Comparison of ENCODE assay signal across 1 cellular context in the genomic region with DNA sequence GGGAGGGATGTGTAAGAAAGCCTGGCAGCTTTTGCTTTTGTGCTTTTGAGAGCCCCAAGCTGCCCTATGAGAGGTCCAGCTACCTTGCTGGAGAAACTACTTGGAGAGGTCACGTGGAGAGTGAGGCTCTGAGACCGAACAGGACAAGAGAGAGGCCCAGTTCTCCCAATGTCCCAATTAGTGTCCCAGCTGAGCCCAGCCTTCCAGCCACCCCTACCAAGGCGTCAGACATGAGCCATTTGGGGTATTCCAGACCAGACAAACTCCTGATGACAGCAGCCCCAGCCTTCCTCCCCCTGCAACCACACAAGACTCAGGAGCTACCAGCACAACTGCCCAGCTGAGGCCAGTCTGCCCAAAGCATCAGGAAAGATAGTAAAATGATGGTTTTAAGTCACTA.
TF ChIP-seq lines count a peak whose summit lies in the region.

No MANE protein-coding gene starts in this region.

TF ChIP-seq in K562, 482 proteins besides CTCF, POLR2A, EP300 and RAD21:
- TF ChIP-seq ZNF311 (CRISPR knock-in tag; IDR thresholded peaks at IDR 0.05) = no peak
- TF ChIP-seq, protein P1, sequence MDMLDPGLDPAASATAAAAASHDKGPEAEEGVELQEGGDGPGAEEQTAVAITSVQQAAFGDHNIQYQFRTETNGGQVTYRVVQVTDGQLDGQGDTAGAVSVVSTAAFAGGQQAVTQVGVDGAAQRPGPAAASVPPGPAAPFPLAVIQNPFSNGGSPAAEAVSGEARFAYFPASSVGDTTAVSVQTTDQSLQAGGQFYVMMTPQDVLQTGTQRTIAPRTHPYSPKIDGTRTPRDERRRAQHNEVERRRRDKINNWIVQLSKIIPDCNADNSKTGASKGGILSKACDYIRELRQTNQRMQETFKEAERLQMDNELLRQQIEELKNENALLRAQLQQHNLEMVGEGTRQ (CRISPR knock-in tag; IDR thresholded peaks at IDR 0.05) = peak; percentile 17; the same call in 1 of the 2 replicates
TF ChIP-seq in K562: peak in this region for 1.
